17 cellular contexts compared by ENCODE assay signal in genomic region chr2:203649176-203649814, GRCh38. TPM values are rescaled to one million over a fixed set of nuclear protein-coding genes. Genes with fewer than 3 reads are reported as not detected.
A peak's percentile ranks its signal among the peaks of the same experiment; 100 is the strongest.
DNase-seq lines count a peak whose midpoint lies in the region; ATAC-seq, FAIRE-seq and TF ChIP-seq lines count a peak whose summit lies in the region.
"Had no signal": no experiment of that assay in that cellular context is flagged by ENCODE, and none has a peak within 500 bp of the region (broad histone marks: within the 10 kb centered on the region; RNA-seq: fewer than 3 reads in every experiment).

No MANE protein-coding gene starts in this region.

- no peaks in the 10 kb centered on the region for H3K36me3 ChIP-seq in GM23338 (ENCODE audit: insufficient read depth)
- H3K36me3 ChIP-seq in SU-DHL-6 (ENCODE audit: low read length) = no peaks in the 10 kb centered on the region
- no peaks in the 10 kb centered on the region for H3K36me3 ChIP-seq in HepG2 (replicated peaks in 1 of 2; ENCODE audit: control insufficient read depth in 1 of 2, insufficient read depth in 2 of 2, low read length in 2 of 2)
- H3K36me3 ChIP-seq in spleen = no peaks in the 10 kb centered on the region

- H2AFZ ChIP-seq in GM23338 (peak overlapping the region; percentile 44), SU-DHL-6 (ENCODE audit: low read depth, low read length, severe bottlenecking) (no peak overlapping the region), HepG2 (ENCODE audit: low read length) (peak overlapping the region; percentile 39)

- H3K27me3 ChIP-seq in GM23338 (ENCODE audit: insufficient read depth) (no peaks in the 10 kb centered on the region), SU-DHL-6 (ENCODE audit: low read length) (no peaks in the 10 kb centered on the region), HepG2 (ENCODE audit: control insufficient read depth in 1 of 2, insufficient read depth in 2 of 2, low read length in 2 of 2) (no peaks in the 10 kb centered on the region), spleen (replicated peaks in 1 of 7) (peaks cover 0 to 7% (median 0%) of the 10 kb centered on the region in 7 donors)

- in situ Hi-C loops in HepG2 (cut with HindIII; ENCODE audit: extremely low pct_ligation_motif_present, low pct_unique_long_range_greater_than_20kb) = loop anchor here (5.0 kb wide), 1 partner anchor 133 kb away; no protein-coding TSS in a partner anchor

- H3K36me3 Mint-ChIP-seq in GM23338 (ENCODE audit: low read depth) = peaks cover 7% of the 10 kb centered on the region; the same call in 2 of the 3 replicates

- ATAC-seq in GM23338 = no peak
- ATAC-seq in HepG2 = no peak
- ATAC-seq in GM21723 (IDR thresholded peaks at IDR 0.05; ENCODE audit: unreplicated experiment) = no peak
- no peak for ATAC-seq in GM18517 (IDR thresholded peaks at IDR 0.05; ENCODE audit: unreplicated experiment)
- ATAC-seq: K562 had no signal

- TF ChIP-seq RAD21 in HepG2 (CRISPR knock-in tag; IDR thresholded peaks at IDR 0.05) = no peak

- POLR2A ChIA-PET in HepG2 (lab: Yijun Ruan, JAX) = interaction anchor here (0.8 to 5.7 kb wide), 5 partner anchors 12 to 170 kb away, joined by 3 to 44 read pairs (median 5); no protein-coding TSS in a partner anchor

- BruUV-seq in HepG2 (replicated peaks; lab: Mats Ljungman, UMichigan) = no TSS peak

- peaks cover 4% of the 10 kb centered on the region for H3K27me3 Mint-ChIP-seq in GM23338 (ENCODE audit: insufficient read depth, low read depth, poor library complexity)
- H3K27me3 Mint-ChIP-seq: activated T-cell treated with anti-CD3 and anti-CD28 coated beads, Interleukin-2, amount 50 U/mL, for 24 hours; CD4-positive, alpha-beta T cell; stimulated activated naive CD8-positive, alpha-beta T cell treated with anti-CD3 and anti-CD28 coated beads, Interleukin-15, Interleukin-2, amounts not matched to agents 100 ng/mL and 50 ng/mL, for 24 hours had no signal

- no peak overlapping the region for H3K27ac ChIP-seq in GM23338 (ENCODE audit: low read depth)
- H3K27ac ChIP-seq in SU-DHL-6 (ENCODE audit: low read depth, low read length) = no peak overlapping the region
- peak overlapping the region; percentile 91 for H3K27ac ChIP-seq in HepG2 (ENCODE audit: extremely low read length, insufficient read depth, low read length)
- peak overlapping the region in 6 of 8 donors; percentile 7 to 66 (median 50) for H3K27ac ChIP-seq in spleen

- no peak for TF ChIP-seq EP300 in HepG2 (IDR thresholded peaks at IDR 0.05; ENCODE audit: low read depth in 2 of 2, low read length in 2 of 2)
- TF ChIP-seq EP300 in HepG2 (CRISPR knock-in tag; IDR thresholded peaks at IDR 0.05; ENCODE audit: borderline replicate concordance) = no peak

- peaks cover 9% of the 10 kb centered on the region for H3K9me3 Mint-ChIP-seq in GM23338
- H3K9me3 Mint-ChIP-seq: activated T-cell treated with anti-CD3 and anti-CD28 coated beads, Interleukin-2, amount 50 U/mL, for 24 hours; CD4-positive, alpha-beta T cell; stimulated activated naive CD8-positive, alpha-beta T cell treated with anti-CD3 and anti-CD28 coated beads, Interleukin-15, Interleukin-2, amounts not matched to agents 100 ng/mL and 50 ng/mL, for 24 hours had no signal

- WGBS in HepG2 (ENCODE audit: low lambda C conversion rate) = 68% methylated on average over 4 of the region's 4 CpGs
- WGBS in spleen, 5 donors = 89 to 96% (median 92%) methylated on average over 4 of the region's 4 CpGs

- peaks cover 3% of the 10 kb centered on the region; the same call in 1 of the 2 replicates for H3K9me2 ChIP-seq in GM23338 (ENCODE audit: insufficient read depth)
- H3K9me2 ChIP-seq in SU-DHL-6 (replicated peaks; ENCODE audit: insufficient read depth, low read length) = no peaks in the 10 kb centered on the region

- H3K9me3 ChIP-seq in SU-DHL-6 (ENCODE audit: insufficient read depth, low read length) (no peaks in the 10 kb centered on the region), HepG2 (ENCODE audit: low read length) (no peaks in the 10 kb centered on the region), spleen (peaks cover 0 to 4% (median 0%) of the 10 kb centered on the region in 8 donors)

- no peak overlapping the region for H3K4me3 ChIP-seq in GM23338
- no peak overlapping the region for H3K4me3 ChIP-seq in SU-DHL-6 (ENCODE audit: insufficient read depth, low read length, poor library complexity, severe bottlenecking)
- H3K4me3 ChIP-seq in HepG2 (replicated peaks in 1 of 3; ENCODE audit: insufficient read depth in 1 of 3, low read depth in 2 of 3, low read length in 3 of 3) = peak overlapping the region in 1 of 3 experiments; percentile 59; a peak in 1 of 6 replicates
- H3K4me3 ChIP-seq in spleen = no peak overlapping the region
- H3K4me3 ChIP-seq: K562, lung had no signal

- 0 out of 2 replicates have a peak, but pooled peaks cover 4% of the 10 kb centered on the region for H3K4me1 ChIP-seq in GM23338 (ENCODE audit: insufficient read depth)
- peaks cover 66% of the 10 kb centered on the region for H3K4me1 ChIP-seq in HepG2 (ENCODE audit: insufficient read depth, low read length)
- H3K4me1 ChIP-seq in spleen = peaks cover 0 to 33% (median 18%) of the 10 kb centered on the region in 6 donors

- TF ChIP-seq POLR2A in HepG2 (IDR thresholded peaks at IDR 0.05; ENCODE audit: insufficient read depth in 1 of 2, low read depth in 2 of 2, low read length in 2 of 2) (no peak), spleen (IDR thresholded peaks at IDR 0.05) (no peak)

- H3K27ac Mint-ChIP-seq in GM23338 = no peak overlapping the region
- H3K27ac Mint-ChIP-seq: activated T-cell treated with anti-CD3 and anti-CD28 coated beads, Interleukin-2, amount 50 U/mL, for 24 hours; CD4-positive, alpha-beta T cell; stimulated activated naive CD8-positive, alpha-beta T cell treated with anti-CD3 and anti-CD28 coated beads, Interleukin-15, Interleukin-2, amounts not matched to agents 100 ng/mL and 50 ng/mL, for 24 hours had no signal

- H3K79me2 ChIP-seq in GM23338 (replicated peaks; ENCODE audit: insufficient read depth) = no peaks in the 10 kb centered on the region
- H3K79me2 ChIP-seq in SU-DHL-6 (ENCODE audit: insufficient read depth, low read length) = no peaks in the 10 kb centered on the region
- no peaks in the 10 kb centered on the region for H3K79me2 ChIP-seq in HepG2 (ENCODE audit: insufficient read depth, low read length)

- no peak overlapping the region for H3K9ac ChIP-seq in SU-DHL-6 (ENCODE audit: low read length)
- peak overlapping the region; percentile 72 for H3K9ac ChIP-seq in HepG2 (ENCODE audit: insufficient read depth, low read depth, low read length)

- DNase-seq in GM23338 (ENCODE audit: low spot score) (no peak), HepG2 (ENCODE audit: low spot score) (no peak), spleen (no peak), retina (no peak), NCI-H524 treated with DMSO at 0.1 percent for 48 hours (lab: John Stamatoyannopoulos, UW) (no peak)
- DNase-seq: activated T-cell treated with anti-CD3 and anti-CD28 coated beads, Interleukin-2, amount 50 U/mL, for 24 hours; amniotic stem cell; CD4-positive, alpha-beta T cell; NCI-H1694 treated with DMSO at 0.1 percent for 48 hours; NK-92 treated with Interleukin-12 subunit alpha and Interleukin-12 subunit beta, amount 100 ng/mL, for 24 hours had no signal

- no peaks in the 10 kb centered on the region for H4K20me1 ChIP-seq in GM23338 (replicated peaks; ENCODE audit: insufficient read depth)
- no peaks in the 10 kb centered on the region for H4K20me1 ChIP-seq in SU-DHL-6 (ENCODE audit: low read depth, low read length)
- H4K20me1 ChIP-seq in HepG2 (ENCODE audit: insufficient read depth, low read length) = no peaks in the 10 kb centered on the region

- H3F3A ChIP-seq in GM23338 (replicated peaks; ENCODE audit: low read depth) = no peaks in the 10 kb centered on the region
- 0 out of 2 replicates have a peak, but pooled peaks cover 4% of the 10 kb centered on the region for H3F3A ChIP-seq in SU-DHL-6 (ENCODE audit: insufficient read depth)

- TF ChIP-seq CTCF in GM23338 (conservative IDR thresholded peaks at IDR 0.05; ENCODE audit: low read depth in 2 of 2) = no peak
- no peak for TF ChIP-seq CTCF in SU-DHL-6 (IDR thresholded peaks at IDR 0.05; ENCODE audit: insufficient read depth, low read length, poor library complexity, severe bottlenecking)
- no peak for TF ChIP-seq CTCF in HepG2 (CRISPR knock-in tag; IDR thresholded peaks at IDR 0.05)
- no peak for TF ChIP-seq CTCF in spleen (IDR thresholded peaks at IDR 0.05 in 8 of 11, conservative IDR thresholded peaks at IDR 0.05 in 3 of 11)

- no peak overlapping the region for H3K4me3 Mint-ChIP-seq in GM23338
- H3K4me3 Mint-ChIP-seq: activated T-cell treated with anti-CD3 and anti-CD28 coated beads, Interleukin-2, amount 50 U/mL, for 24 hours; CD4-positive, alpha-beta T cell; stimulated activated naive CD8-positive, alpha-beta T cell treated with anti-CD3 and anti-CD28 coated beads, Interleukin-15, Interleukin-2, amounts not matched to agents 100 ng/mL and 50 ng/mL, for 24 hours had no signal

- CTCF ChIA-PET in HepG2 (lab: Yijun Ruan, JAX; ENCODE audit: low intra/inter-chr PET ratio, low total read pairs) = no interaction called here

- H3K4me2 ChIP-seq in GM23338 = no peak overlapping the region
- H3K4me2 ChIP-seq in SU-DHL-6 (ENCODE audit: low read depth, low read length, poor library complexity, severe bottlenecking) = peak overlapping the region; percentile 44
- peak overlapping the region; percentile 84 for H3K4me2 ChIP-seq in HepG2 (ENCODE audit: low read depth, low read length)

- intact Hi-C loops in HepG2 (cut with micrococcal nuclease; ENCODE audit: unreplicated experiment) = no loop called here
- intact Hi-C loops in spleen (cut with DNase I; ENCODE audit: low total_unique reads) = no loop called here

- H3K4me1 Mint-ChIP-seq in GM23338 = peaks cover 5% of the 10 kb centered on the region; the same call in 1 of the 3 replicates

- no peak for FAIRE-seq in HepG2 (lab: Jason Lieb, UNC)
- FAIRE-seq: K562 had no signal

RNA-seq across cellular contexts. Expression of gene CD28, which starts 57.1 kb away (rescaled TPM):
- total RNA-seq in GM23338 (2014; rRNA removed; shearing (Covaris generic)) = not detected in 2 replicates
- polyA plus RNA-seq in GM23338 (2016; fragmentation: Nextera tagmentation; extraction: Ambion mirVana) = not detected in 2 replicates
- total RNA-seq in HepG2 (2016; rRNA removed; fragmentation: Illumina TruSeq; extraction: Trizol) = not detected in 2 replicates
- not detected in 2 replicates for total RNA-seq in HepG2 (2016; cell fraction: cytosol; rRNA removed; fragmentation: Illumina TruSeq; extraction: Trizol; ENCODE audit: low read depth)
- total RNA-seq in HepG2 (2016; cell fraction: insoluble cytoplasmic fraction; rRNA removed; fragmentation: Illumina TruSeq; extraction: Trizol) = not detected in 2 replicates
- 0.03 TPM in 1 of 2 replicates, not detected in the other for total RNA-seq in HepG2 (2016; cell fraction: membrane; rRNA removed; fragmentation: Illumina TruSeq; extraction: Trizol)
- not detected in 2 replicates for total RNA-seq in HepG2 (2016; cell fraction: nucleus; rRNA removed; fragmentation: Illumina TruSeq; extraction: Trizol)
- polyA plus RNA-seq in HepG2 (2011; rRNA removed) = not detected in 2 replicates
- 0.03 TPM in 2 replicates for polyA plus RNA-seq in HepG2 (2011; cell fraction: cytosol; rRNA removed)
- not detected in 2 replicates for polyA plus RNA-seq in HepG2 (2011; cell fraction: nucleus; rRNA removed)
- not detected in 2 replicates for polyA plus RNA-seq in HepG2 (2012)
- not detected in 2 replicates for polyA plus RNA-seq in HepG2 (2016; cell fraction: cytosol; fragmentation: Illumina TruSeq; extraction: Trizol; ENCODE audit: low read depth)
- polyA plus RNA-seq in HepG2 (2016; cell fraction: insoluble cytoplasmic fraction; fragmentation: Illumina TruSeq; extraction: Trizol; ENCODE audit: low read depth) = not detected in 2 replicates
- polyA plus RNA-seq in HepG2 (2016; cell fraction: membrane; fragmentation: Illumina TruSeq; extraction: Trizol; ENCODE audit: low read depth) = not detected in 2 replicates
- polyA plus RNA-seq in HepG2 (2016; cell fraction: nucleus; fragmentation: Illumina TruSeq; extraction: Trizol; ENCODE audit: insufficient read depth, low read depth) = not detected in 2 replicates
- polyA minus RNA-seq in HepG2 (2011; rRNA and poly(A)+ RNA removed; ENCODE audit: low replicate concordance) = not detected in 2 replicates
- not detected in 2 replicates for polyA minus RNA-seq in HepG2 (2011; cell fraction: cytosol; rRNA and poly(A)+ RNA removed)
- not detected in 2 replicates for polyA minus RNA-seq in HepG2 (2011; cell fraction: nucleus; rRNA and poly(A)+ RNA removed)
- 10 to 100 TPM in 6 of 7 donors, 1 to 10 TPM in 1; 8.5 to 22.4 (median 17.5) TPM for total RNA-seq in spleen
- 1 to 10 TPM; 1.3 to 2.9 (median 2.3) TPM for polyA plus RNA-seq in spleen
- total RNA-seq: G401 had no signal

Comparison
In these comparisons a context has a peak if more than half of its experiments do, and no peak if none do; other contexts are left out.
1. H3K27ac ChIP-seq: peak in HepG2 (single experiment) and spleen (6 of 8); none in GM23338 (single experiment) and SU-DHL-6 (single experiment).